Comparison of ENCODE assay signal across 11 cellular contexts in genomic region chr10:103265712-103266329, GRCh38. TPM values are rescaled to one million over a fixed set of nuclear protein-coding genes. Genes with fewer than 3 reads are reported as not detected.
DNase-seq lines count a peak whose midpoint lies in the region; ATAC-seq and TF ChIP-seq lines count a peak whose summit lies in the region.
"Had no signal": no experiment of that assay in that cellular context is flagged by ENCODE, and none has a peak within 500 bp of the region (broad histone marks: within the 10 kb centered on the region; RNA-seq: fewer than 3 reads in every experiment).

No MANE protein-coding gene starts in this region.

- no peaks in the 10 kb centered on the region for H3K36me3 Mint-ChIP-seq in activated CD4-positive, alpha-beta T cell treated with anti-CD3 and anti-CD28 coated beads, Interleukin-2, amount 10 ng/mL, durations not matched to agents 7 days and 5 days (ENCODE audit: low read depth)

- peak; percentile 66 for DNase-seq in left cardiac atrium
- DNase-seq in left ventricle myocardium inferior, result no peak
- DNase-seq in activated CD4-positive, alpha-beta T cell treated with anti-CD3 and anti-CD28 coated beads, Interleukin-2, amount 10 ng/mL, durations not matched to agents 7 days and 5 days, result peak; percentile 70
- DNase-seq in right atrium auricular region (ENCODE audit: low spot score), result peak; percentile 60
- peak; percentile 39 for DNase-seq in stimulated activated CD4-positive, alpha-beta T cell treated with anti-CD3 and anti-CD28 coated beads, Interleukin-4, amount 100 ng/mL, for 24 hours
- DNase-seq in NCI-H1417 treated with DMSO at 0.1 percent for 48 hours (lab: John Stamatoyannopoulos, UW), result no peak
- no peak for DNase-seq in suprapubic skin (ENCODE audit: low spot score in 2 of 2)
- DNase-seq: lower lobe of right lung had no signal

- ATAC-seq in left cardiac atrium, result peak; percentile 43 to 67
- ATAC-seq in GM21737 (IDR thresholded peaks at IDR 0.05; ENCODE audit: unreplicated experiment), result no peak

- WGBS in suprapubic skin, result 28% methylated on average over 11 of the region's 11 CpGs

- H3K9me3 Mint-ChIP-seq in activated CD4-positive, alpha-beta T cell treated with anti-CD3 and anti-CD28 coated beads, Interleukin-2, amount 10 ng/mL, durations not matched to agents 7 days and 5 days, result peaks cover 5% of the 10 kb centered on the region

- H3K9me3 ChIP-seq in left ventricle myocardium inferior (replicated peaks), result no peaks in the 10 kb centered on the region
- H3K9me3 ChIP-seq in right atrium auricular region, result no peaks in the 10 kb centered on the region
- H3K9me3 ChIP-seq in suprapubic skin, result no peaks in the 10 kb centered on the region
- H3K9me3 ChIP-seq: lower lobe of right lung had no signal

- POLR2A ChIA-PET in activated CD4-positive, alpha-beta T cell treated with anti-CD3 and anti-CD28 coated beads, Interleukin-2, amount 10 ng/mL, durations not matched to agents 7 days and 5 days (lab: Charles Lee), result no interaction called here

- peaks cover 35% of the 10 kb centered on the region for H3K27me3 Mint-ChIP-seq in activated CD4-positive, alpha-beta T cell treated with anti-CD3 and anti-CD28 coated beads, Interleukin-2, amount 10 ng/mL, durations not matched to agents 7 days and 5 days

- no peak for TF ChIP-seq EP300 in suprapubic skin (IDR thresholded peaks at IDR 0.05)

- no peak for TF ChIP-seq POLR2A in suprapubic skin (IDR thresholded peaks at IDR 0.05)

- H3K27ac ChIP-seq in left ventricle myocardium inferior (replicated peaks) (no peak overlapping the region), right atrium auricular region (no peak overlapping the region), suprapubic skin (no peak overlapping the region)
- H3K27ac ChIP-seq: lower lobe of right lung had no signal

- intact Hi-C loops in left cardiac atrium (cut with DNase I), result no loop called here
- intact Hi-C loops in left ventricle myocardium inferior (cut with micrococcal nuclease), result no loop called here

- H3K27me3 ChIP-seq in left ventricle myocardium inferior (ENCODE audit: low read depth) (peaks cover 95% of the 10 kb centered on the region), right atrium auricular region (no peaks in the 10 kb centered on the region), suprapubic skin (peaks cover 49% of the 10 kb centered on the region)

- H3K4me3 ChIP-seq in left ventricle myocardium inferior (no peak overlapping the region), right atrium auricular region (no peak overlapping the region), suprapubic skin (no peak overlapping the region)
- H3K4me3 ChIP-seq: lower lobe of right lung had no signal

- H3K36me3 ChIP-seq in left ventricle myocardium inferior, result no peaks in the 10 kb centered on the region
- H3K36me3 ChIP-seq in right atrium auricular region, result no peaks in the 10 kb centered on the region
- H3K36me3 ChIP-seq in suprapubic skin, result no peaks in the 10 kb centered on the region
- H3K36me3 ChIP-seq: lower lobe of right lung had no signal

- no peaks in the 10 kb centered on the region for H3K4me1 Mint-ChIP-seq in activated CD4-positive, alpha-beta T cell treated with anti-CD3 and anti-CD28 coated beads, Interleukin-2, amount 10 ng/mL, durations not matched to agents 7 days and 5 days

- H3K4me1 ChIP-seq in left ventricle myocardium inferior (no peaks in the 10 kb centered on the region), right atrium auricular region (no peaks in the 10 kb centered on the region), suprapubic skin (no peaks in the 10 kb centered on the region)
- H3K4me1 ChIP-seq: lower lobe of right lung had no signal

- TF ChIP-seq CTCF in left ventricle myocardium inferior (IDR thresholded peaks at IDR 0.05; ENCODE audit: borderline replicate concordance), result no peak
- no peak for TF ChIP-seq CTCF in right atrium auricular region (IDR thresholded peaks at IDR 0.05)
- TF ChIP-seq CTCF in suprapubic skin (IDR thresholded peaks at IDR 0.05), result no peak

- CTCF ChIA-PET in activated CD4-positive, alpha-beta T cell treated with anti-CD3 and anti-CD28 coated beads, Interleukin-2, amount 10 ng/mL, durations not matched to agents 7 days and 5 days (lab: Charles Lee), result no interaction called here

- no peak overlapping the region for H3K4me3 Mint-ChIP-seq in activated CD4-positive, alpha-beta T cell treated with anti-CD3 and anti-CD28 coated beads, Interleukin-2, amount 10 ng/mL, durations not matched to agents 7 days and 5 days

- H3K27ac Mint-ChIP-seq in activated CD4-positive, alpha-beta T cell treated with anti-CD3 and anti-CD28 coated beads, Interleukin-2, amount 10 ng/mL, durations not matched to agents 7 days and 5 days, result no peak overlapping the region

RNA-seq across cellular contexts. Expression of gene INA, which starts 11.1 kb away (rescaled TPM):
- total RNA-seq in left cardiac atrium, result not detected
- not detected for total RNA-seq in left ventricle myocardium inferior
- under 1 TPM in 1 of 2 experiments, not detected in 1; 0.10 TPM for total RNA-seq in activated CD4-positive, alpha-beta T cell treated with anti-CD3 and anti-CD28 coated beads, Interleukin-2, amount 10 ng/mL, durations not matched to agents 7 days and 5 days
- not detected for total RNA-seq in right atrium auricular region
- total RNA-seq in suprapubic skin, result 1 to 10 TPM in 1 of 4 donors, under 1 TPM in 1, not detected in 2; 0.60 to 1.3 TPM
- total RNA-seq: lower lobe of right lung had no signal

RNA-seq across cellular contexts. Expression of gene RPEL1, which starts 20.1 kb away (rescaled TPM):
- not detected for total RNA-seq in left cardiac atrium
- total RNA-seq in left ventricle myocardium inferior, result not detected
- not detected for total RNA-seq in activated CD4-positive, alpha-beta T cell treated with anti-CD3 and anti-CD28 coated beads, Interleukin-2, amount 10 ng/mL, durations not matched to agents 7 days and 5 days
- total RNA-seq in right atrium auricular region, result not detected
- not detected for total RNA-seq in suprapubic skin
- total RNA-seq: T-helper 2 cell treated with Interferon-gamma antibody and Interleukin-4, amounts not matched to agents 100 ng/mL and 5 ng/mL, for 36 hours; urinary bladder had no signal

Comparison
In these comparisons a context has a peak if more than half of its experiments do, and no peak if none do; other contexts are left out.
1. DNase-seq: peak in left cardiac atrium (single experiment), activated CD4-positive, alpha-beta T cell treated with anti-CD3 and anti-CD28 coated beads, Interleukin-2, amount 10 ng/mL, durations not matched to agents 7 days and 5 days (single experiment), right atrium auricular region (single experiment) and stimulated activated CD4-positive, alpha-beta T cell treated with anti-CD3 and anti-CD28 coated beads, Interleukin-4, amount 100 ng/mL, for 24 hours (single experiment); none in left ventricle myocardium inferior (single experiment), NCI-H1417 treated with DMSO at 0.1 percent for 48 hours (single experiment) and suprapubic skin (0 of 2).